In the genomic region with DNA sequence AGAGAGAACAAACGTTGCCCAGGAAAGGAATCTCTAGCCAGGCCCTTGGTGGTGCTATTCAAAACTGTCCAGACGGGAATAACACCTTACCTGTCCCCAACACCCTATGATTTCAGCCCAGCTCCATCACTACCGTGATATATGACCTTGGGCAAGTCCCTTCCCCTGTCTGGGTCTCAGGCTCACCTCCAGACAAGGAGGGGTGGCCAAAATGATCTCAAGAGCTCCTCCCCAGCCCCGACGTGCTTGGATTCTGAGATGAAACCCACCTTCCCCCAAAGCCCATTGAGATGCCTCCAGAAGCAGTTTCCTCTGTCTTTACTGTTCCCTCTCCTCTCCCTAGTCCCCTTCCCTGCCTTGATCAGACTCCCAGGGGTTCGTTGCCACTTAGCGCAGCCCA, we compare ENCODE assay signal across 27 cellular contexts. TPM values are rescaled to one million over a fixed set of nuclear protein-coding genes. Genes with fewer than 3 reads are reported as not detected.
A peak's percentile ranks its signal among the peaks of the same experiment; 100 is the strongest.
DNase-seq lines count a peak whose midpoint lies in the region; TF ChIP-seq lines count a peak whose summit lies in the region.
"Had no signal": no experiment of that assay in that cellular context is flagged by ENCODE, and none has a peak within 500 bp of the region (broad histone marks: within the 10 kb centered on the region; RNA-seq: fewer than 3 reads in every experiment).

No MANE protein-coding gene starts in this region.

- H3K27me3 Mint-ChIP-seq in type B pancreatic cell = peaks cover 70% of the 10 kb centered on the region

- no peaks in the 10 kb centered on the region for H3F3A ChIP-seq in neural cell (ENCODE audit: insufficient read depth, low read length, poor library complexity, severe bottlenecking)

- no peak overlapping the region for H4K8ac ChIP-seq in trophoblast cell (ENCODE audit: low read depth, low read length)

- no peaks in the 10 kb centered on the region for H3K79me2 ChIP-seq in neural cell (replicated peaks; ENCODE audit: insufficient read depth, low read length)
- no peaks in the 10 kb centered on the region for H3K79me2 ChIP-seq in trophoblast cell (ENCODE audit: control insufficient read depth, insufficient read depth, low read length, poor library complexity)

- peak overlapping the region; percentile 74 for H3K4me3 Mint-ChIP-seq in type B pancreatic cell
- H3K4me3 Mint-ChIP-seq: activated T-cell treated with anti-CD3 and anti-CD28 coated beads, Interleukin-2, amount 50 U/mL, for 24 hours; CD8-positive, alpha-beta T cell; central memory CD8-positive, alpha-beta T cell had no signal

- H2AK5ac ChIP-seq in trophoblast cell (ENCODE audit: low read length) = no peak overlapping the region

- H2BK5ac ChIP-seq in trophoblast cell (ENCODE audit: low read depth, low read length, poor library complexity) = no peak overlapping the region

- H2BK12ac ChIP-seq in trophoblast cell (ENCODE audit: low read length) = no peak overlapping the region

- no peak overlapping the region for H3K14ac ChIP-seq in trophoblast cell (ENCODE audit: low read length)

- H3K36me3 ChIP-seq in WERI-Rb-1 (peaks cover 44% of the 10 kb centered on the region), endocrine pancreas (ENCODE audit: control insufficient read depth, insufficient read depth, low read length) (no peaks in the 10 kb centered on the region), neural cell (ENCODE audit: insufficient read depth, low read length) (no peaks in the 10 kb centered on the region), trophoblast cell (ENCODE audit: control insufficient read depth in 1 of 2, insufficient read depth in 2 of 2, low read length in 2 of 2) (no peaks in the 10 kb centered on the region)
- H3K36me3 ChIP-seq: right lobe of liver had no signal

- H3K27ac ChIP-seq in WERI-Rb-1 = no peak overlapping the region
- no peak overlapping the region for H3K27ac ChIP-seq in neural cell (ENCODE audit: low read length)
- H3K27ac ChIP-seq in trophoblast cell (ENCODE audit: low read depth, low read length) = no peak overlapping the region
- H3K27ac ChIP-seq: right lobe of liver had no signal

- no peak overlapping the region for H3K4ac ChIP-seq in trophoblast cell (ENCODE audit: low read depth, low read length)

- H2BK120ac ChIP-seq in trophoblast cell (ENCODE audit: insufficient read depth, low read length, poor library complexity) = no peak overlapping the region

- H3K79me1 ChIP-seq in trophoblast cell (ENCODE audit: low read length) = no peaks in the 10 kb centered on the region

- no peak for TF ChIP-seq RAD21 in neural cell (conservative IDR thresholded peaks at IDR 0.05)

- H4K20me1 ChIP-seq in neural cell (ENCODE audit: insufficient read depth) = no peaks in the 10 kb centered on the region

- H2AFZ ChIP-seq in neural cell (ENCODE audit: low read depth, low read length) = no peak overlapping the region
- H2AFZ ChIP-seq in trophoblast cell (ENCODE audit: insufficient read depth, low read length, poor library complexity) = no peak overlapping the region

- H4K12ac ChIP-seq in trophoblast cell (ENCODE audit: low read depth, low read length) = no peak overlapping the region

- H3K4me1 ChIP-seq in endocrine pancreas (ENCODE audit: control insufficient read depth, insufficient read depth, low read length) (peaks cover 4% of the 10 kb centered on the region), trophoblast cell (ENCODE audit: control insufficient read depth in 1 of 2, insufficient read depth in 2 of 2, low read length in 2 of 2) (peaks cover 8 to 10% of the 10 kb centered on the region in 2 experiments)

- DNase-seq in WERI-Rb-1 (no peak), type B pancreatic cell (ENCODE audit: extremely low spot score, unreplicated experiment) (no peak), trophoblast cell (no peak), NCI-H2029 treated with DMSO at 0.1 percent for 48 hours (lab: John Stamatoyannopoulos, UW) (no peak), T-helper 2 cell (no peak)
- DNase-seq: activated T-cell treated with anti-CD3 and anti-CD28 coated beads, Interleukin-2, amount 50 U/mL, for 24 hours; amygdala; CD8-positive, alpha-beta T cell; DMS153; foreskin melanocyte; GDM1; hippocampal formation; Karpas-422; left ventricle myocardium superior; mucosa of descending colon; NCI-H187 treated with DMSO at 0.1 percent for 48 hours; NCI-H226; occipital lobe; right lobe of liver; stimulated activated CD4-positive, alpha-beta T cell treated with anti-CD3 and anti-CD28 coated beads, Interleukin-15, amount 100 ng/mL, for 24 hours; SW 1271 had no signal

- H3K9me3 Mint-ChIP-seq in type B pancreatic cell = no peaks in the 10 kb centered on the region
- H3K9me3 Mint-ChIP-seq: activated T-cell treated with anti-CD3 and anti-CD28 coated beads, Interleukin-2, amount 50 U/mL, for 24 hours; CD8-positive, alpha-beta T cell; central memory CD8-positive, alpha-beta T cell had no signal

- no peak overlapping the region for H3K18ac ChIP-seq in trophoblast cell (ENCODE audit: low read length)

- H3K27me3 ChIP-seq in WERI-Rb-1 (ENCODE audit: insufficient read depth, low read depth, severe bottlenecking) = no peaks in the 10 kb centered on the region
- H3K27me3 ChIP-seq in endocrine pancreas (ENCODE audit: control insufficient read depth, insufficient read depth, low read length) = no peaks in the 10 kb centered on the region
- peaks cover 29% of the 10 kb centered on the region for H3K27me3 ChIP-seq in neural cell (ENCODE audit: insufficient read depth, low read depth, low read length)
- H3K27me3 ChIP-seq in trophoblast cell (ENCODE audit: insufficient read depth, low read length) = peaks cover 26% of the 10 kb centered on the region

- no peak overlapping the region for H3K23ac ChIP-seq in trophoblast cell (ENCODE audit: low read length)

- H3K36me3 Mint-ChIP-seq in type B pancreatic cell = no peaks in the 10 kb centered on the region
- H3K36me3 Mint-ChIP-seq: CD8-positive, alpha-beta T cell had no signal

- no peak for TF ChIP-seq CTCF in WERI-Rb-1 (IDR thresholded peaks at IDR 0.05; ENCODE audit: low read depth, low read length)
- no peak for TF ChIP-seq CTCF in neural cell (IDR thresholded peaks at IDR 0.05; ENCODE audit: poor library complexity, severe bottlenecking)
- TF ChIP-seq CTCF in type B pancreatic cell (conservative IDR thresholded peaks at IDR 0.05) = no peak

- H3K9me3 ChIP-seq in WERI-Rb-1 (ENCODE audit: severe bottlenecking) (no peaks in the 10 kb centered on the region), endocrine pancreas (ENCODE audit: control insufficient read depth, low read length) (no peaks in the 10 kb centered on the region), neural cell (ENCODE audit: low read length) (no peaks in the 10 kb centered on the region), trophoblast cell (ENCODE audit: insufficient read depth, low read depth, low read length) (peaks cover 4% of the 10 kb centered on the region)
- H3K9me3 ChIP-seq: mucosa of descending colon, right lobe of liver had no signal

- peak overlapping the region; percentile 92 for H3K4me2 ChIP-seq in neural cell (ENCODE audit: low read length)
- no peak overlapping the region for H3K4me2 ChIP-seq in trophoblast cell (ENCODE audit: low read length)

- H3K9me2 ChIP-seq in neural cell (ENCODE audit: insufficient read depth, low read length) = no peaks in the 10 kb centered on the region

- WGBS in trophoblast cell (ENCODE audit: extremely low coverage, insufficient coverage, insufficient read length) = no CpG with 5 or more reads among the region's 7 CpGs

- H3K9ac ChIP-seq in endocrine pancreas (ENCODE audit: control insufficient read depth, insufficient read depth, low read length) (peak overlapping the region; percentile 86), neural cell (ENCODE audit: low read length) (peak overlapping the region; percentile 82), trophoblast cell (ENCODE audit: low read length) (no peak overlapping the region)

- H3K4me3 ChIP-seq in WERI-Rb-1 (ENCODE audit: low read depth, low read length) (peak overlapping the region; percentile 79), endocrine pancreas (ENCODE audit: control insufficient read depth, insufficient read depth, low read length) (peak overlapping the region; percentile 77), neural cell (ENCODE audit: low read length) (peak overlapping the region; percentile 90), trophoblast cell (ENCODE audit: low read depth, low read length) (no peak overlapping the region)
- H3K4me3 ChIP-seq: mucosa of descending colon, right lobe of liver had no signal

- no peak overlapping the region for H4K91ac ChIP-seq in trophoblast cell (ENCODE audit: low read depth, low read length)

- no peak overlapping the region for H3K27ac Mint-ChIP-seq in type B pancreatic cell
- H3K27ac Mint-ChIP-seq: activated T-cell treated with anti-CD3 and anti-CD28 coated beads, Interleukin-2, amount 50 U/mL, for 24 hours; CD8-positive, alpha-beta T cell had no signal

- TF ChIP-seq EP300 in neural cell (conservative IDR thresholded peaks at IDR 0.05; ENCODE audit: poor library complexity, severe bottlenecking) = no peak

- peaks cover 4% of the 10 kb centered on the region for H3K4me1 Mint-ChIP-seq in type B pancreatic cell (ENCODE audit: unreplicated experiment)

TF ChIP-seq in neural cell, 6 proteins besides CTCF, POLR2A, EP300 and RAD21:
- no peak for TF ChIP-seq MXI1 (conservative IDR thresholded peaks at IDR 0.05; ENCODE audit: poor library complexity, severe bottlenecking)

RNA-seq across cellular contexts. Expression of gene KCNK3, which starts 1.5 kb away (rescaled TPM):
- polyA plus RNA-seq in neural cell = 12.9 and 14.0 TPM in 2 replicates
- 20.7 and 22.4 TPM in 2 replicates for polyA minus RNA-seq in neural cell
- total RNA-seq in type B pancreatic cell (ENCODE audit: low replicate concordance) = 2.7 and 7.7 TPM in 2 replicates
- 0.29 and 0.42 TPM in 2 replicates for polyA plus RNA-seq in trophoblast cell (2013)
- total RNA-seq: CD8-positive, alpha-beta T cell; OCI-LY7 had no signal

RNA-seq across cellular contexts. Expression of gene CIB4, which starts 52.8 kb away (rescaled TPM):
- not detected in 2 replicates for polyA plus RNA-seq in neural cell
- not detected in 2 replicates for polyA minus RNA-seq in neural cell
- total RNA-seq in type B pancreatic cell (ENCODE audit: low replicate concordance) = not detected in 2 replicates
- 0.07 and 0.14 TPM in 2 replicates for polyA plus RNA-seq in trophoblast cell (2013)
- total RNA-seq: CD8-positive, alpha-beta T cell; left ventricle myocardium superior; occipital lobe; OCI-LY7; right lobe of liver; Right ventricle myocardium inferior had no signal
- polyA plus RNA-seq: esophagus had no signal
